In the genomic region with DNA sequence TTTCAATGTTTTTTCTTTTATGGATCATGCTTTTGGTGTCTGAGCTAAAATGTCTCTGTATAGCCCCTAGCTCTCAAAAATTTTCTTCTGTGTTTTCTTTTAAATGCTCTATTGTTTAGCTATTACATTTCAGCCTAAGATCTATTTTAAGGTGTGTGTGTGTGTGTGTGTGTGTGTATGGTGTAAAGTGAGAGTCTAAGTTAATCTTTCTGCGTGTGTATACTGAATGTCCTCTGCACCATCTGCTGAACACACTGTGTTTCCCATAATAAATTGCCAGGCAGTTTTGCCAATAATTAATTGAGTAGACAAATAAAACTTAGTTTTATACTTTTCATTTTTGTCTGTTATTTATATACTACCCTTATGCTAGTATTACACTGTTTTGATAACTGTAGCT, we compare ENCODE assay signal across 24 cellular contexts.
"Had no signal": no experiment of that assay in that cellular context is flagged by ENCODE, and none has a peak within 500 bp of the region (broad histone marks: within the 10 kb centered on the region; RNA-seq: fewer than 3 reads in every experiment).

No MANE protein-coding gene starts in this region.

- H3K4me1 Mint-ChIP-seq: immature natural killer cell; mesothelial cell of epicardium; naive B cell; naive thymus-derived CD8-positive, alpha-beta T cell had no signal

- H3K4me3 Mint-ChIP-seq: immature natural killer cell; mesothelial cell of epicardium; naive B cell; naive thymus-derived CD8-positive, alpha-beta T cell had no signal

- H2AFZ ChIP-seq: hepatocyte had no signal

- H3K9me3 ChIP-seq: esophagus muscularis mucosa, gastroesophageal sphincter, heart left ventricle, left lung, lower lobe of right lung, mucosa of descending colon had no signal

- H3K36me3 ChIP-seq: esophagus muscularis mucosa, gastroesophageal sphincter, heart left ventricle, left lung, lower lobe of right lung had no signal

- H3K4me3 ChIP-seq: coronary artery, dorsolateral prefrontal cortex, esophagus muscularis mucosa, gastroesophageal sphincter, heart left ventricle, hepatocyte, left lung, lower lobe of right lung, mucosa of descending colon had no signal

- H3K27me3 ChIP-seq: dorsolateral prefrontal cortex, esophagus muscularis mucosa, foreskin keratinocyte, gastroesophageal sphincter, heart left ventricle, hepatocyte, left lung had no signal

- DNase-seq: dermis blood vessel endothelial cell; dorsolateral prefrontal cortex; effector CD4-positive, alpha-beta T cell; effector memory CD4-positive, alpha-beta T cell; foreskin keratinocyte; heart left ventricle; hypothalamus; immature natural killer cell; left cardiac atrium; left lung; left ventricle myocardium superior; lower lobe of right lung; mesenchymal stem cell; mucosa of descending colon; naive B cell; naive thymus-derived CD8-positive, alpha-beta T cell had no signal

- H3K27me3 Mint-ChIP-seq: naive B cell; naive thymus-derived CD8-positive, alpha-beta T cell had no signal

- H3K27ac ChIP-seq: coronary artery, dorsolateral prefrontal cortex, esophagus muscularis mucosa, foreskin keratinocyte, gastroesophageal sphincter, heart left ventricle, hepatocyte, left lung, lower lobe of right lung had no signal

- ATAC-seq: foreskin keratinocyte; gastroesophageal sphincter; heart left ventricle; left cardiac atrium; left ventricle myocardium superior; mucosa of descending colon; naive thymus-derived CD8-positive, alpha-beta T cell had no signal

- H3K79me2 ChIP-seq: hepatocyte had no signal

- H3K4me2 ChIP-seq: hepatocyte had no signal

- H3K4me1 ChIP-seq: esophagus muscularis mucosa, gastroesophageal sphincter, heart left ventricle, left lung, lower lobe of right lung had no signal

- H3K9me3 Mint-ChIP-seq: mesothelial cell of epicardium had no signal

- H3K36me3 Mint-ChIP-seq: immature natural killer cell; mesothelial cell of epicardium; naive B cell; naive thymus-derived CD8-positive, alpha-beta T cell had no signal

- FAIRE-seq: endothelial cell of umbilical vein, frontal cortex, keratinocyte had no signal

- H3K27ac Mint-ChIP-seq: immature natural killer cell; mesothelial cell of epicardium; naive B cell; naive thymus-derived CD8-positive, alpha-beta T cell had no signal
